16 cellular contexts compared by ENCODE assay signal in the genomic region with DNA sequence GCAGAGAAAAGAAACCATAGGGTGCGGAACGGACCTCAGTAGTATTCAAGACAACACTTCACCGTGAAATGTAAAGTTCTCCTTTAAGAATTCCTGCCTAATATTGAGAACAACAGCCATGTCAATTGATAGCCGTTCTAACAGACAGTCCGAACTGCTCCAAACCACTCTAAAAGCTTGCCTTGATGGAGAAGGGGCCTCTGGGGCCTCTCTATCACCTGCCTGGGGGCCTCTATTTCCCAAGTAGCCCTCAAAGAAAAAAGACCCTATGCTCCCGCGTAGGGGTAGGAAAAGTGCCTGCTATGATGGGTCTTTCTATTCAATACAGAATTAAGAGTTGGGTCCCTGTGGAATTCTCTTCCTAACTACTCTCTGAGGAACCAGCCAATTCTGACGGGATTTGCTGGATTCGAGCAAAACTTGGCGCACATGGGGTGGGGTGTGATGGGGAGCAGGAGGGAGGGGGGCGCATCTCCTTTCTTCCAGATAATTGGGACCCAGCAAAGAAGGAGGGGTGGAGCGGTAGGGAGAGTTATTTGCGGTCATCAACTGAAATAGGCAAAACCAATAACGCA. TPM values are rescaled to one million over a fixed set of nuclear protein-coding genes. Genes with fewer than 3 reads are reported as not detected.
"Had no signal": no experiment of that assay in that cellular context is flagged by ENCODE, and none has a peak within 500 bp of the region (broad histone marks: within the 10 kb centered on the region; RNA-seq: fewer than 3 reads in every experiment).

No MANE protein-coding gene starts in this region.

- ATAC-seq: activated CD8-positive, alpha-beta T cell treated with anti-CD3 and anti-CD28 coated beads for 36 hours; heart right ventricle; left ventricle myocardium superior had no signal

- H3K36me3 ChIP-seq: colonic mucosa, heart right ventricle, ovary had no signal

- DNase-seq: activated CD8-positive, alpha-beta memory T cell treated with anti-CD3 and anti-CD28 coated beads, Interleukin-2, amount 50 U/mL, for 48 hours; activated CD8-positive, alpha-beta T cell treated with anti-CD3 and anti-CD28 coated beads for 36 hours; activated naive CD4-positive, alpha-beta T cell; aorta; colonic mucosa; foreskin melanocyte; heart right ventricle; left ventricle myocardium superior; mesenchymal stem cell; nephron progenitor cell; ovary; stimulated activated CD4-positive, alpha-beta T cell treated with anti-CD3 and anti-CD28 coated beads, Interleukin-4, amount 100 ng/mL, for 4 hours; T-helper 9 cell had no signal

- H3K4me3 Mint-ChIP-seq: activated CD8-positive, alpha-beta T cell treated with anti-CD3 and anti-CD28 coated beads for 36 hours; nephron progenitor cell had no signal

- H3K4me1 ChIP-seq: colonic mucosa had no signal

- H3K4me3 ChIP-seq: colonic mucosa, ovary had no signal

- H3K9me3 ChIP-seq: colonic mucosa, ovary had no signal

- H3K27ac Mint-ChIP-seq: activated CD8-positive, alpha-beta T cell treated with anti-CD3 and anti-CD28 coated beads for 36 hours; nephron progenitor cell had no signal

- H3K27ac ChIP-seq: colonic mucosa, heart right ventricle, ovary had no signal

RNA-seq across cellular contexts. Expression of a gene that starts 8.3 kb away (rescaled TPM):
- total RNA-seq: activated CD8-positive, alpha-beta T cell treated with anti-CD3 and anti-CD28 coated beads for 36 hours; colonic mucosa; heart right ventricle; kidney epithelial cell; left ventricle myocardium superior; renal cortical epithelial cell; skeletal muscle tissue had no signal
- polyA plus RNA-seq: heart right ventricle had no signal

RNA-seq across cellular contexts. Expression of a gene that starts 27.6 kb away (rescaled TPM):
- total RNA-seq: activated CD8-positive, alpha-beta T cell treated with anti-CD3 and anti-CD28 coated beads for 36 hours; colonic mucosa; heart right ventricle; kidney epithelial cell; left ventricle myocardium superior; renal cortical epithelial cell; skeletal muscle tissue had no signal
- polyA plus RNA-seq: aorta had no signal
